In the genomic region with DNA sequence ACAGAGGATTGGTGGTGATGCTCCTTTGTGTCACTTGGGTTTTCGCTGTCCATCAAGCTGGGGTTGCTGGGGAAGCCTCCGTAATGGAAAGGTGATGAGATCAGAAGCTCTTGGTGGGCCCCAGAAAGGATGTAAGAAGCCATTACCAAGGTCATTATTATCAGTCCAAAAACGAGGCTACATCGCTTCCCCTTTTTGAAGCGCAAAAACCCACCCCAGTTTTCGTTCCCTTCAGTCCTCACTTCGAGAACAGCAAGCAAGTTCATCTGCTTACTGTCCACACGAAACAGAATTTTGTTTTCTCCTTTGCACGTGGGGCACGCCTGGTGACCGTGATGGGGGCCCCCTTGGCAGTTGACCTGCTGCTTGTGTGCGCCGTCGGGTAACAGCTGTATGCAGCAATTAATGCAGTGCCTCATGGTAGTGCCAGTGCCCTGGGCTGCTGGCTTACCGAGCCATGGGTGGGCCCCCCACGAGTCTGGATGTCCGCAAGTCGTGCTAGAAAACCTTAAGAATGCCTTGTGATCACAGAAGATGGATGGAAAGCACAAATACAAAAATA, we compare ENCODE assay signal across 1 cellular context.
A peak's percentile ranks its signal among the peaks of the same experiment; 100 is the strongest.
TF ChIP-seq lines count a peak whose summit lies in the region.

No MANE protein-coding gene starts in this region.

TF ChIP-seq in HepG2, 621 proteins besides CTCF, POLR2A, EP300 and RAD21:
- TF ChIP-seq, protein P1, sequence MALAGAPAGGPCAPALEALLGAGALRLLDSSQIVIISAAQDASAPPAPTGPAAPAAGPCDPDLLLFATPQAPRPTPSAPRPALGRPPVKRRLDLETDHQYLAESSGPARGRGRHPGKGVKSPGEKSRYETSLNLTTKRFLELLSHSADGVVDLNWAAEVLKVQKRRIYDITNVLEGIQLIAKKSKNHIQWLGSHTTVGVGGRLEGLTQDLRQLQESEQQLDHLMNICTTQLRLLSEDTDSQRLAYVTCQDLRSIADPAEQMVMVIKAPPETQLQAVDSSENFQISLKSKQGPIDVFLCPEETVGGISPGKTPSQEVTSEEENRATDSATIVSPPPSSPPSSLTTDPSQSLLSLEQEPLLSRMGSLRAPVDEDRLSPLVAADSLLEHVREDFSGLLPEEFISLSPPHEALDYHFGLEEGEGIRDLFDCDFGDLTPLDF (CRISPR knock-in tag; IDR thresholded peaks at IDR 0.05), result no peak
- TF ChIP-seq, protein P2, sequence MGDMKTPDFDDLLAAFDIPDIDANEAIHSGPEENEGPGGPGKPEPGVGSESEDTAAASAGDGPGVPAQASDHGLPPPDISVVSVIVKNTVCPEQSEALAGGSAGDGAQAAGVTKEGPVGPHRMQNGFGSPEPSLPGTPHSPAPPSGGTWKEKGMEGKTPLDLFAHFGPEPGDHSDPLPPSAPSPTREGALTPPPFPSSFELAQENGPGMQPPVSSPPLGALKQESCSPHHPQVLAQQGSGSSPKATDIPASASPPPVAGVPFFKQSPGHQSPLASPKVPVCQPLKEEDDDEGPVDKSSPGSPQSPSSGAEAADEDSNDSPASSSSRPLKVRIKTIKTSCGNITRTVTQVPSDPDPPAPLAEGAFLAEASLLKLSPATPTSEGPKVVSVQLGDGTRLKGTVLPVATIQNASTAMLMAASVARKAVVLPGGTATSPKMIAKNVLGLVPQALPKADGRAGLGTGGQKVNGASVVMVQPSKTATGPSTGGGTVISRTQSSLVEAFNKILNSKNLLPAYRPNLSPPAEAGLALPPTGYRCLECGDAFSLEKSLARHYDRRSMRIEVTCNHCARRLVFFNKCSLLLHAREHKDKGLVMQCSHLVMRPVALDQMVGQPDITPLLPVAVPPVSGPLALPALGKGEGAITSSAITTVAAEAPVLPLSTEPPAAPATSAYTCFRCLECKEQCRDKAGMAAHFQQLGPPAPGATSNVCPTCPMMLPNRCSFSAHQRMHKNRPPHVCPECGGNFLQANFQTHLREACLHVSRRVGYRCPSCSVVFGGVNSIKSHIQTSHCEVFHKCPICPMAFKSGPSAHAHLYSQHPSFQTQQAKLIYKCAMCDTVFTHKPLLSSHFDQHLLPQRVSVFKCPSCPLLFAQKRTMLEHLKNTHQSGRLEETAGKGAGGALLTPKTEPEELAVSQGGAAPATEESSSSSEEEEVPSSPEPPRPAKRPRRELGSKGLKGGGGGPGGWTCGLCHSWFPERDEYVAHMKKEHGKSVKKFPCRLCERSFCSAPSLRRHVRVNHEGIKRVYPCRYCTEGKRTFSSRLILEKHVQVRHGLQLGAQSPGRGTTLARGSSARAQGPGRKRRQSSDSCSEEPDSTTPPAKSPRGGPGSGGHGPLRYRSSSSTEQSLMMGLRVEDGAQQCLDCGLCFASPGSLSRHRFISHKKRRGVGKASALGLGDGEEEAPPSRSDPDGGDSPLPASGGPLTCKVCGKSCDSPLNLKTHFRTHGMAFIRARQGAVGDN (CRISPR knock-in tag; IDR thresholded peaks at IDR 0.05), result peak; percentile 65
- peak; percentile 68 for TF ChIP-seq ZBTB38 (CRISPR knock-in tag; IDR thresholded peaks at IDR 0.05)
